Comparison of ENCODE assay signal across 36 cellular contexts in the genomic region with DNA sequence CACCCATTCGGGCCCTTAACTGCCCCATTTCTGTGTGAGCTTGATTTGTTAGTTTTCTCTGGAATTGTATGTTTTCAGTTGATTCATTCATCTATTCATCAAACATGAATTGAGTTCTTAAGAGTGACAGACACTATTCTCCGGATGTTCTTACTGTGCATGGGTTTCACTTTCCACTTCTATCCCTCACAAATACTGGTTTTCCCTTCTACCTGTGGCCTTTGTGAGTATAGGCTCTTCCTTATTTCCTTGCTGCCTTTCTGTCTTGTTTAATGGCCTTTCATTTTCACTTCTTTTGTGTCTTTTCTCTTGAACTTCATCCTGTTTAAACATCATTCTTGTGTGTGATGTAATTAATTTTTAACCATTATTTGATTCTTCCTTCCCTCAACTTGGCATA.
DNase-seq lines count a peak whose midpoint lies in the region; ATAC-seq, FAIRE-seq and TF ChIP-seq lines count a peak whose summit lies in the region.
"Had no signal": no experiment of that assay in that cellular context is flagged by ENCODE, and none has a peak within 500 bp of the region (broad histone marks: within the 10 kb centered on the region; RNA-seq: fewer than 3 reads in every experiment).

No MANE protein-coding gene starts in this region.

- H3K4me3 ChIP-seq in A549 = no peak overlapping the region
- no peak overlapping the region for H3K4me3 ChIP-seq in mucosa of descending colon
- H3K4me3 ChIP-seq: cardiac muscle cell, esophagus squamous epithelium, lung, pancreas, SJCRH30, skin epidermis, stomach, tibial nerve had no signal

- CTCF ChIA-PET in A549 (lab: Yijun Ruan, JAX) = interaction anchor here (1.4 to 2.8 kb wide), 2 partner anchors 12 to 14 kb away, joined by 3 to 16 read pairs; no protein-coding TSS in a partner anchor

- H3K9me3 ChIP-seq in A549 (no peaks in the 10 kb centered on the region), mucosa of descending colon (no peaks in the 10 kb centered on the region)
- H3K9me3 ChIP-seq: esophagus squamous epithelium, pancreas, SJCRH30, stomach, tibial nerve had no signal

- no peak overlapping the region; the same call in 1 of the 2 replicates for H3K27ac Mint-ChIP-seq in HFFc6
- H3K27ac Mint-ChIP-seq in chondrocyte (ENCODE audit: unreplicated experiment) = peak overlapping the region; percentile 60
- H3K27ac Mint-ChIP-seq in activated T-helper 2 cell treated with anti-CD3 and anti-CD28 coated beads, Interferon-gamma antibody, Interleukin-2, Interleukin-4, amounts not matched to agents 10 μg/mL and 5 μg/mL and 100 μg/mL, durations not matched to agents 14 hours and 24 hours and 36 hours = no peak overlapping the region
- H3K27ac Mint-ChIP-seq: activated naive CD8-positive, alpha-beta T cell; CD4-positive, alpha-beta T cell; effector memory CD8-positive, alpha-beta T cell; natural killer cell treated with Interleukin-12 subunit alpha and Interleukin-12 subunit beta and Interleukin-15 and Interleukin-18, amount 100 ng/mL, for 72 hours; T-cell had no signal

- no peak for DNase-seq in A549 (ENCODE audit: low read depth in 1 of 2, low spot score in 1 of 2)
- no peak for DNase-seq in HFFc6
- DNase-seq in chondrocyte (ENCODE audit: low spot score) = no peak
- DNase-seq in mucosa of descending colon = no peak
- DNase-seq in NCI-H1694 (lab: John Stamatoyannopoulos, UW) = no peak
- no peak for DNase-seq in DMS153 treated with DMSO at 0.1 percent for 48 hours (lab: John Stamatoyannopoulos, UW; ENCODE audit: unreplicated experiment)
- DNase-seq in activated T-helper 2 cell treated with anti-CD3 and anti-CD28 coated beads, Interferon-gamma antibody, Interleukin-2, Interleukin-4, amounts not matched to agents 10 μg/mL and 5 μg/mL and 100 μg/mL, durations not matched to agents 14 hours and 24 hours and 36 hours (ENCODE audit: low spot score) = no peak
- DNase-seq in effector CD8-positive, alpha-beta T cell (lab: John Stamatoyannopoulos, UW) = no peak
- DNase-seq: activated CD4-positive, alpha-beta T cell treated with anti-CD3 and anti-CD28 coated beads for 48 hours; activated effector memory CD4-positive, alpha-beta T cell treated with anti-CD3 and anti-CD28 coated beads, Interleukin-2, amount 50 U/mL, for 16 hours; CD4-positive, alpha-beta T cell; cortex of kidney; effector memory CD8-positive, alpha-beta T cell; EL; esophagus squamous epithelium; NCI-H1436 treated with DMSO at 0.1 percent for 48 hours; NCI-H748 treated with DMSO at 0.1 percent for 48 hours; pancreas; retina; SJCRH30; stimulated activated CD8-positive, alpha-beta memory T cell treated with anti-CD3 and anti-CD28 coated beads, Interleukin-4, amount 100 ng/mL, for 48 hours; stomach; T-cell; WERI-Rb-1 had no signal

- H3K36me3 Mint-ChIP-seq in HFFc6 (ENCODE audit: low read depth) = peaks cover 85% of the 10 kb centered on the region
- H3K36me3 Mint-ChIP-seq in chondrocyte (ENCODE audit: low read depth) = peaks cover 49% of the 10 kb centered on the region
- H3K36me3 Mint-ChIP-seq in activated T-helper 2 cell treated with anti-CD3 and anti-CD28 coated beads, Interferon-gamma antibody, Interleukin-2, Interleukin-4, amounts not matched to agents 10 μg/mL and 5 μg/mL and 100 μg/mL, durations not matched to agents 14 hours and 24 hours and 36 hours (ENCODE audit: low read depth) = peaks cover 5% of the 10 kb centered on the region

- intact Hi-C loops in mucosa of descending colon (cut with DNase I, micrococcal nuclease) = no loop called here
- intact Hi-C loops in activated T-helper 2 cell treated with anti-CD3 and anti-CD28 coated beads, Interferon-gamma antibody, Interleukin-2, Interleukin-4, amounts not matched to agents 10 μg/mL and 5 μg/mL and 100 μg/mL, durations not matched to agents 14 hours and 24 hours and 36 hours (cut with micrococcal nuclease) = no loop called here

- no peak for FAIRE-seq in A549 (lab: Jason Lieb, UNC)
- FAIRE-seq: A204.1, D721Med, frontal cortex, GM18507, H54, pancreas had no signal

- TF ChIP-seq POLR2A in A549 (IDR thresholded peaks at IDR 0.05; ENCODE audit: low read length) = no peak

- peaks cover 45% of the 10 kb centered on the region for H3K27me3 Mint-ChIP-seq in HFFc6 (ENCODE audit: insufficient read depth)
- no peaks in the 10 kb centered on the region for H3K27me3 Mint-ChIP-seq in chondrocyte (ENCODE audit: low read depth)
- no peaks in the 10 kb centered on the region for H3K27me3 Mint-ChIP-seq in activated T-helper 2 cell treated with anti-CD3 and anti-CD28 coated beads, Interferon-gamma antibody, Interleukin-2, Interleukin-4, amounts not matched to agents 10 μg/mL and 5 μg/mL and 100 μg/mL, durations not matched to agents 14 hours and 24 hours and 36 hours (ENCODE audit: low read depth)
- H3K27me3 Mint-ChIP-seq: activated naive CD8-positive, alpha-beta T cell; CD4-positive, alpha-beta T cell; effector memory CD8-positive, alpha-beta T cell; natural killer cell treated with Interleukin-12 subunit alpha and Interleukin-12 subunit beta and Interleukin-15 and Interleukin-18, amount 100 ng/mL, for 72 hours had no signal

- H3K4me3 Mint-ChIP-seq in HFFc6 = peak overlapping the region; percentile 12
- H3K4me3 Mint-ChIP-seq in chondrocyte (ENCODE audit: unreplicated experiment) = no peak overlapping the region
- no peak overlapping the region for H3K4me3 Mint-ChIP-seq in activated T-helper 2 cell treated with anti-CD3 and anti-CD28 coated beads, Interferon-gamma antibody, Interleukin-2, Interleukin-4, amounts not matched to agents 10 μg/mL and 5 μg/mL and 100 μg/mL, durations not matched to agents 14 hours and 24 hours and 36 hours (ENCODE audit: low read depth)
- H3K4me3 Mint-ChIP-seq: activated naive CD8-positive, alpha-beta T cell; CD4-positive, alpha-beta T cell; effector memory CD8-positive, alpha-beta T cell; natural killer cell treated with Interleukin-12 subunit alpha and Interleukin-12 subunit beta and Interleukin-15 and Interleukin-18, amount 100 ng/mL, for 72 hours; T-cell had no signal

- POLR2A ChIA-PET in A549 (lab: Yijun Ruan, JAX) = interaction anchor here (0.5 kb wide), 1 partner anchor 80 kb away, joined by 4 read pairs; no protein-coding TSS in a partner anchor

- H3K4me1 Mint-ChIP-seq in HFFc6 (ENCODE audit: low read depth) (no peaks in the 10 kb centered on the region; the same call in 1 of the 2 replicates), chondrocyte (ENCODE audit: low read depth) (peaks cover 42% of the 10 kb centered on the region)
- H3K4me1 Mint-ChIP-seq in activated T-helper 2 cell treated with anti-CD3 and anti-CD28 coated beads, Interferon-gamma antibody, Interleukin-2, Interleukin-4, amounts not matched to agents 10 μg/mL and 5 μg/mL and 100 μg/mL, durations not matched to agents 14 hours and 24 hours and 36 hours (ENCODE audit: low read depth) = peaks cover 12% of the 10 kb centered on the region

- 51% methylated on average over 2 of the region's 2 CpGs for WGBS in A549 (ENCODE audit: missing lambda C conversion rate)

- H3K9me3 Mint-ChIP-seq in HFFc6 (peaks cover 5% of the 10 kb centered on the region; the same call in 1 of the 2 replicates), chondrocyte (ENCODE audit: low read depth) (no peaks in the 10 kb centered on the region)
- H3K9me3 Mint-ChIP-seq in activated T-helper 2 cell treated with anti-CD3 and anti-CD28 coated beads, Interferon-gamma antibody, Interleukin-2, Interleukin-4, amounts not matched to agents 10 μg/mL and 5 μg/mL and 100 μg/mL, durations not matched to agents 14 hours and 24 hours and 36 hours = no peaks in the 10 kb centered on the region
- H3K9me3 Mint-ChIP-seq: CD4-positive, alpha-beta T cell; effector memory CD8-positive, alpha-beta T cell; natural killer cell treated with Interleukin-12 subunit alpha and Interleukin-12 subunit beta and Interleukin-15 and Interleukin-18, amount 100 ng/mL, for 72 hours; T-cell had no signal

- TF ChIP-seq RAD21 in A549 (conservative IDR thresholded peaks at IDR 0.05 in 1 of 2, IDR thresholded peaks at IDR 0.05 in 1 of 2) = no peak

- H3K4me1 ChIP-seq in A549 (peaks cover 96% of the 10 kb centered on the region), mucosa of descending colon (ENCODE audit: low read depth) (no peaks in the 10 kb centered on the region)

- TF ChIP-seq EP300 in A549 (IDR thresholded peaks at IDR 0.05) = no peak

- no peaks in the 10 kb centered on the region for H3K36me3 ChIP-seq in mucosa of descending colon (ENCODE audit: low read depth)
- H3K36me3 ChIP-seq: cardiac muscle cell, pancreas, WERI-Rb-1 had no signal

- H3K4me2 ChIP-seq in A549 = peak overlapping the region; percentile 60
- H3K4me2 ChIP-seq: KMS-11 had no signal

- H3K27ac ChIP-seq in A549 = peak overlapping the region; percentile 15 to 17; a peak in 5 of 6 replicates
- H3K27ac ChIP-seq: cardiac muscle cell, KMS-11, pancreas, SJCRH30, skin epidermis, tibial nerve, WERI-Rb-1 had no signal

- ATAC-seq in A549 = no peak
- peak; percentile 85 for ATAC-seq in mucosa of descending colon
- ATAC-seq: effector memory CD8-positive, alpha-beta T cell; natural killer cell treated with Interleukin-12 subunit alpha and Interleukin-12 subunit beta and Interleukin-15 and Interleukin-18, amount 100 ng/mL, for 72 hours; T-cell had no signal

- TF ChIP-seq CTCF in A549 (IDR thresholded peaks at IDR 0.05) = no peak
- no peak for TF ChIP-seq CTCF in HFFc6 (IDR thresholded peaks at IDR 0.05)
- TF ChIP-seq CTCF in chondrocyte (IDR thresholded peaks at IDR 0.05) = no peak
- no peak for TF ChIP-seq CTCF in mucosa of descending colon (IDR thresholded peaks at IDR 0.05)

TF ChIP-seq in A549, 52 proteins besides CTCF, POLR2A, EP300 and RAD21 (continues in another document):
- TF ChIP-seq FOXS1 (CRISPR knock-in tag; IDR thresholded peaks at IDR 0.05) = no peak
- TF ChIP-seq NR3C1 (IDR thresholded peaks at IDR 0.05) = no peak
- TF ChIP-seq, protein P1, sequence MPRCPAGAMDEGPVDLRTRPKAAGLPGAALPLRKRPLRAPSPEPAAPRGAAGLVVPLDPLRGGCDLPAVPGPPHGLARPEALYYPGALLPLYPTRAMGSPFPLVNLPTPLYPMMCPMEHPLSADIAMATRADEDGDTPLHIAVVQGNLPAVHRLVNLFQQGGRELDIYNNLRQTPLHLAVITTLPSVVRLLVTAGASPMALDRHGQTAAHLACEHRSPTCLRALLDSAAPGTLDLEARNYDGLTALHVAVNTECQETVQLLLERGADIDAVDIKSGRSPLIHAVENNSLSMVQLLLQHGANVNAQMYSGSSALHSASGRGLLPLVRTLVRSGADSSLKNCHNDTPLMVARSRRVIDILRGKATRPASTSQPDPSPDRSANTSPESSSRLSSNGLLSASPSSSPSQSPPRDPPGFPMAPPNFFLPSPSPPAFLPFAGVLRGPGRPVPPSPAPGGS (IDR thresholded peaks at IDR 0.05) = no peak
- TF ChIP-seq ZNF302 (CRISPR knock-in tag; IDR thresholded peaks at IDR 0.05) = no peak
- no peak for TF ChIP-seq RCOR1 (IDR thresholded peaks at IDR 0.05; ENCODE audit: low read depth, low read length)
